ENCODE assay signal across 1 cellular context in the genomic region with DNA sequence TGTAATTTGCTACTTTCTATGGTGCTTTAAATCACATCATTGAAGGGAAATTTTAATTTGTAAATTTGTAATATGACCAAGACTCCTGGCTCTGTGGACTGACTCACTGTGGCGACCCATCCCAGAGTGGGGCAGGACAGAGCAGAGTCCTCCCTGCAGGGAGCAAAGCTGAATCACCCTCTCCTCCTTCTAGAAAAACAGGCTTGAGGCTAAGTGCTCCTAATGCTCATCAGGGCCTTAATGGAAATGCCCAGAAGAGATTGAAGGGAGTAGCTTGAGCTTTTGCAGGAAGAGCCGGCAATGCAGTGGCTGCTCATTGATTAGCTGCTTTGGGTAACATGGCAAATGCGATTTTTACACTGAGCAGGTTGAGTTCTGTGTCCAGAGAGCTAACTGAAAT.
TF ChIP-seq lines count a peak whose summit lies in the region.

No MANE protein-coding gene starts in this region.

TF ChIP-seq in GM23338, 12 proteins besides CTCF, POLR2A, EP300 and RAD21 (continued from another document):
- TF ChIP-seq, protein P1, sequence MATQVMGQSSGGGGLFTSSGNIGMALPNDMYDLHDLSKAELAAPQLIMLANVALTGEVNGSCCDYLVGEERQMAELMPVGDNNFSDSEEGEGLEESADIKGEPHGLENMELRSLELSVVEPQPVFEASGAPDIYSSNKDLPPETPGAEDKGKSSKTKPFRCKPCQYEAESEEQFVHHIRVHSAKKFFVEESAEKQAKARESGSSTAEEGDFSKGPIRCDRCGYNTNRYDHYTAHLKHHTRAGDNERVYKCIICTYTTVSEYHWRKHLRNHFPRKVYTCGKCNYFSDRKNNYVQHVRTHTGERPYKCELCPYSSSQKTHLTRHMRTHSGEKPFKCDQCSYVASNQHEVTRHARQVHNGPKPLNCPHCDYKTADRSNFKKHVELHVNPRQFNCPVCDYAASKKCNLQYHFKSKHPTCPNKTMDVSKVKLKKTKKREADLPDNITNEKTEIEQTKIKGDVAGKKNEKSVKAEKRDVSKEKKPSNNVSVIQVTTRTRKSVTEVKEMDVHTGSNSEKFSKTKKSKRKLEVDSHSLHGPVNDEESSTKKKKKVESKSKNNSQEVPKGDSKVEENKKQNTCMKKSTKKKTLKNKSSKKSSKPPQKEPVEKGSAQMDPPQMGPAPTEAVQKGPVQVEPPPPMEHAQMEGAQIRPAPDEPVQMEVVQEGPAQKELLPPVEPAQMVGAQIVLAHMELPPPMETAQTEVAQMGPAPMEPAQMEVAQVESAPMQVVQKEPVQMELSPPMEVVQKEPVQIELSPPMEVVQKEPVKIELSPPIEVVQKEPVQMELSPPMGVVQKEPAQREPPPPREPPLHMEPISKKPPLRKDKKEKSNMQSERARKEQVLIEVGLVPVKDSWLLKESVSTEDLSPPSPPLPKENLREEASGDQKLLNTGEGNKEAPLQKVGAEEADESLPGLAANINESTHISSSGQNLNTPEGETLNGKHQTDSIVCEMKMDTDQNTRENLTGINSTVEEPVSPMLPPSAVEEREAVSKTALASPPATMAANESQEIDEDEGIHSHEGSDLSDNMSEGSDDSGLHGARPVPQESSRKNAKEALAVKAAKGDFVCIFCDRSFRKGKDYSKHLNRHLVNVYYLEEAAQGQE (IDR thresholded peaks at IDR 0.05; ENCODE audit: unreplicated experiment): no peak
- TF ChIP-seq, protein P2, sequence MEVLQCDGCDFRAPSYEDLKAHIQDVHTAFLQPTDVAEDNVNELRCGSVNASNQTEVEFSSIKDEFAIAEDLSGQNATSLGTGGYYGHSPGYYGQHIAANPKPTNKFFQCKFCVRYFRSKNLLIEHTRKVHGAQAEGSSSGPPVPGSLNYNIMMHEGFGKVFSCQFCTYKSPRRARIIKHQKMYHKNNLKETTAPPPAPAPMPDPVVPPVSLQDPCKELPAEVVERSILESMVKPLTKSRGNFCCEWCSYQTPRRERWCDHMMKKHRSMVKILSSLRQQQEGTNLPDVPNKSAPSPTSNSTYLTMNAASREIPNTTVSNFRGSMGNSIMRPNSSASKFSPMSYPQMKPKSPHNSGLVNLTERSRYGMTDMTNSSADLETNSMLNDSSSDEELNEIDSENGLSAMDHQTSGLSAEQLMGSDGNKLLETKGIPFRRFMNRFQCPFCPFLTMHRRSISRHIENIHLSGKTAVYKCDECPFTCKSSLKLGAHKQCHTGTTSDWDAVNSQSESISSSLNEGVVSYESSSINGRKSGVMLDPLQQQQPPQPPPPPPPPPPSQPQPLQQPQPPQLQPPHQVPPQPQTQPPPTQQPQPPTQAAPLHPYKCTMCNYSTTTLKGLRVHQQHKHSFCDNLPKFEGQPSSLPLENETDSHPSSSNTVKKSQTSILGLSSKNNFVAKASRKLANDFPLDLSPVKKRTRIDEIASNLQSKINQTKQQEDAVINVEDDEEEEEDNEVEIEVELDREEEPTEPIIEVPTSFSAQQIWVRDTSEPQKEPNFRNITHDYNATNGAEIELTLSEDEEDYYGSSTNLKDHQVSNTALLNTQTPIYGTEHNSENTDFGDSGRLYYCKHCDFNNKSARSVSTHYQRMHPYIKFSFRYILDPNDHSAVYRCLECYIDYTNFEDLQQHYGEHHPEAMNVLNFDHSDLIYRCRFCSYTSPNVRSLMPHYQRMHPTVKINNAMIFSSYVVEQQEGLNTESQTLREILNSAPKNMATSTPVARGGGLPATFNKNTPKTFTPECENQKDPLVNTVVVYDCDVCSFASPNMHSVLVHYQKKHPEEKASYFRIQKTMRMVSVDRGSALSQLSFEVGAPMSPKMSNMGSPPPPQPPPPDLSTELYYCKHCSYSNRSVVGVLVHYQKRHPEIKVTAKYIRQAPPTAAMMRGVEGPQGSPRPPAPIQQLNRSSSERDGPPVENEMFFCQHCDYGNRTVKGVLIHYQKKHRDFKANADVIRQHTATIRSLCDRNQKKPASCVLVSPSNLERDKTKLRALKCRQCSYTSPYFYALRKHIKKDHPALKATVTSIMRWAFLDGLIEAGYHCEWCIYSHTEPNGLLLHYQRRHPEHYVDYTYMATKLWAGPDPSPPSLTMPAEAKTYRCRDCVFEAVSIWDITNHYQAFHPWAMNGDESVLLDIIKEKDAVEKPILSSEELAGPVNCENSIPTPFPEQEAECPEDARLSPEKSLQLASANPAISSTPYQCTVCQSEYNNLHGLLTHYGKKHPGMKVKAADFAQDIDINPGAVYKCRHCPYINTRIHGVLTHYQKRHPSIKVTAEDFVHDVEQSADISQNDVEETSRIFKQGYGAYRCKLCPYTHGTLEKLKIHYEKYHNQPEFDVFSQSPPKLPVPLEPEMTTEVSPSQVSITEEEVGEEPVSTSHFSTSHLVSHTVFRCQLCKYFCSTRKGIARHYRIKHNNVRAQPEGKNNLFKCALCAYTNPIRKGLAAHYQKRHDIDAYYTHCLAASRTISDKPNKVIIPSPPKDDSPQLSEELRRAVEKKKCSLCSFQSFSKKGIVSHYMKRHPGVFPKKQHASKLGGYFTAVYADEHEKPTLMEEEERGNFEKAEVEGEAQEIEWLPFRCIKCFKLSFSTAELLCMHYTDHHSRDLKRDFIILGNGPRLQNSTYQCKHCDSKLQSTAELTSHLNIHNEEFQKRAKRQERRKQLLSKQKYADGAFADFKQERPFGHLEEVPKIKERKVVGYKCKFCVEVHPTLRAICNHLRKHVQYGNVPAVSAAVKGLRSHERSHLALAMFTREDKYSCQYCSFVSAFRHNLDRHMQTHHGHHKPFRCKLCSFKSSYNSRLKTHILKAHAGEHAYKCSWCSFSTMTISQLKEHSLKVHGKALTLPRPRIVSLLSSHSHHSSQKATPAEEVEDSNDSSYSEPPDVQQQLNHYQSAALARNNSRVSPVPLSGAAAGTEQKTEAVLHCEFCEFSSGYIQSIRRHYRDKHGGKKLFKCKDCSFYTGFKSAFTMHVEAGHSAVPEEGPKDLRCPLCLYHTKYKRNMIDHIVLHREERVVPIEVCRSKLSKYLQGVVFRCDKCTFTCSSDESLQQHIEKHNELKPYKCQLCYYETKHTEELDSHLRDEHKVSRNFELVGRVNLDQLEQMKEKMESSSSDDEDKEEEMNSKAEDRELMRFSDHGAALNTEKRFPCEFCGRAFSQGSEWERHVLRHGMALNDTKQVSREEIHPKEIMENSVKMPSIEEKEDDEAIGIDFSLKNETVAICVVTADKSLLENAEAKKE (CRISPR knock-in tag; IDR thresholded peaks at IDR 0.05): no peak
- TF ChIP-seq, protein P3, sequence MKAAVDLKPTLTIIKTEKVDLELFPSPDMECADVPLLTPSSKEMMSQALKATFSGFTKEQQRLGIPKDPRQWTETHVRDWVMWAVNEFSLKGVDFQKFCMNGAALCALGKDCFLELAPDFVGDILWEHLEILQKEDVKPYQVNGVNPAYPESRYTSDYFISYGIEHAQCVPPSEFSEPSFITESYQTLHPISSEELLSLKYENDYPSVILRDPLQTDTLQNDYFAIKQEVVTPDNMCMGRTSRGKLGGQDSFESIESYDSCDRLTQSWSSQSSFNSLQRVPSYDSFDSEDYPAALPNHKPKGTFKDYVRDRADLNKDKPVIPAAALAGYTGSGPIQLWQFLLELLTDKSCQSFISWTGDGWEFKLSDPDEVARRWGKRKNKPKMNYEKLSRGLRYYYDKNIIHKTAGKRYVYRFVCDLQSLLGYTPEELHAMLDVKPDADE (IDR thresholded peaks at IDR 0.05): no peak
- TF ChIP-seq CREB1 (CRISPR knock-in tag; IDR thresholded peaks at IDR 0.05; ENCODE audit: low read depth): no peak
- TF ChIP-seq POLR2AphosphoS5 (IDR thresholded peaks at IDR 0.05; ENCODE audit: low read depth): no peak
- TF ChIP-seq ZNF114 (CRISPR knock-in tag; IDR thresholded peaks at IDR 0.05): no peak
- no peak for TF ChIP-seq JUNB (IDR thresholded peaks at IDR 0.05; ENCODE audit: unreplicated experiment)
- no peak for TF ChIP-seq EZH2 (IDR thresholded peaks at IDR 0.05; ENCODE audit: low read depth, unreplicated experiment)
- TF ChIP-seq NANOG (IDR thresholded peaks at IDR 0.05; ENCODE audit: borderline replicate concordance): no peak
